9 cellular contexts compared by ENCODE assay signal in genomic region chr5:133869675-133869978, GRCh38.
A peak's percentile ranks its signal among the peaks of the same experiment; 100 is the strongest.
DNase-seq lines count a peak whose midpoint lies in the region; ATAC-seq and TF ChIP-seq lines count a peak whose summit lies in the region.
"Had no signal": no experiment of that assay in that cellular context is flagged by ENCODE, and none has a peak within 500 bp of the region (broad histone marks: within the 10 kb centered on the region; RNA-seq: fewer than 3 reads in every experiment).

No MANE protein-coding gene starts in this region.

- TF ChIP-seq CTCF in MM.1S (IDR thresholded peaks at IDR 0.05; ENCODE audit: low read length) (no peak), stomach (IDR thresholded peaks at IDR 0.05) (no peak), GM20000 (IDR thresholded peaks at IDR 0.05; ENCODE audit: extremely low read depth, missing control alignments) (no peak)

- intact Hi-C loops in stomach (cut with DNase I; ENCODE audit: low total_unique reads) = loop anchor here (10.0 kb wide), 2 partner anchors 115 to 755 kb away; no protein-coding TSS in a partner anchor

- no peaks in the 10 kb centered on the region for H3K4me1 ChIP-seq in MM.1S (ENCODE audit: low read length)
- peaks cover 0 to 33% (median 14%) of the 10 kb centered on the region in 4 donors for H3K4me1 ChIP-seq in stomach
- H3K4me1 ChIP-seq: Caco-2 had no signal

- DNase-seq in MM.1S (no peak), anterior cingulate cortex (lab: John Stamatoyannopoulos, UW) (peak in 36 of 58 donors; percentile 14 to 73 (median 42)), hypothalamus (lab: John Stamatoyannopoulos, UW) (peak in 38 of 51 donors; percentile 13 to 77 (median 40)), stomach (peak; percentile 41), NCI-H187 treated with DMSO at 0.1 percent for 48 hours (lab: John Stamatoyannopoulos, UW) (no peak), GM20000 (ENCODE audit: low spot score) (no peak)
- no peak for DNase-seq in activated CD4-positive, alpha-beta T cell treated with anti-CD3 and anti-CD28 coated beads, Interleukin-2, amount 50 U/mL, for 48 hours

- no peaks in the 10 kb centered on the region for H3K79me2 ChIP-seq in MM.1S (ENCODE audit: low read length)

- no peaks in the 10 kb centered on the region for H3K27me3 ChIP-seq in MM.1S (replicated peaks; ENCODE audit: insufficient read depth, low read length)
- peaks cover 0 to 9% (median 0%) of the 10 kb centered on the region in 3 donors for H3K27me3 ChIP-seq in stomach

- H3K9me3 ChIP-seq in MM.1S (replicated peaks; ENCODE audit: insufficient read depth, low read length) (no peaks in the 10 kb centered on the region), stomach (no peaks in the 10 kb centered on the region)
- H3K9me3 ChIP-seq: Caco-2 had no signal

- no peaks in the 10 kb centered on the region for H3K9me2 ChIP-seq in MM.1S (replicated peaks; ENCODE audit: insufficient read depth, low read length)

- H3F3A ChIP-seq in MM.1S (ENCODE audit: insufficient read depth, low read length) = no peaks in the 10 kb centered on the region

- H3K36me3 ChIP-seq in MM.1S (replicated peaks; ENCODE audit: insufficient read depth, low read length) (no peaks in the 10 kb centered on the region), stomach (no peaks in the 10 kb centered on the region)

- H3K9ac ChIP-seq in MM.1S (ENCODE audit: low read length) = no peak overlapping the region

- WGBS in stomach, 5 donors = 20 to 50% (median 37%) methylated on average over 5 to 6 of the region's 6 CpGs

- ATAC-seq in GM19035 (IDR thresholded peaks at IDR 0.05; ENCODE audit: unreplicated experiment) = no peak

- peak overlapping the region; percentile 37; the same call in 1 of the 2 replicates for H2AFZ ChIP-seq in MM.1S (ENCODE audit: low read length)

- H3K27ac ChIP-seq in MM.1S (ENCODE audit: low read length) (no peak overlapping the region), stomach (no peak overlapping the region)

- no peaks in the 10 kb centered on the region for H4K20me1 ChIP-seq in MM.1S (ENCODE audit: insufficient read depth, low read length)

- H3K4me3 ChIP-seq in MM.1S (ENCODE audit: low read length) (no peak overlapping the region), stomach (no peak overlapping the region)

- no peak for TF ChIP-seq EP300 in stomach (IDR thresholded peaks at IDR 0.05)

- H3K4me2 ChIP-seq in MM.1S (ENCODE audit: low read depth, low read length) = 0 out of 2 replicates have a peak overlapping the region, but pooled peaks have one; percentile 25

- no peak for TF ChIP-seq POLR2A in stomach (IDR thresholded peaks at IDR 0.05)

Comparison
In these comparisons a context has a peak if more than half of its experiments do, and no peak if none do; other contexts are left out.
1. DNase-seq: peak in anterior cingulate cortex (36 of 58), hypothalamus (38 of 51) and stomach (single experiment); none in MM.1S (single experiment), NCI-H187 treated with DMSO at 0.1 percent for 48 hours (single experiment), GM20000 (single experiment) and activated CD4-positive, alpha-beta T cell treated with anti-CD3 and anti-CD28 coated beads, Interleukin-2, amount 50 U/mL, for 48 hours (0 of 2).